ENCODE assay signal across 8 cellular contexts in genomic region chr22:42270178-42270511, GRCh38.
DNase-seq lines count a peak whose midpoint lies in the region; ATAC-seq and TF ChIP-seq lines count a peak whose summit lies in the region.

No MANE protein-coding gene starts in this region.

- H3K27me3 Mint-ChIP-seq in activated naive CD8-positive, alpha-beta T cell treated with anti-CD3 and anti-CD28 coated beads, Interleukin-2, amount 50 U/mL, for 24 hours: no peaks in the 10 kb centered on the region

- H3K36me3 Mint-ChIP-seq in activated naive CD8-positive, alpha-beta T cell treated with anti-CD3 and anti-CD28 coated beads, Interleukin-2, amount 50 U/mL, for 24 hours (ENCODE audit: low read depth): peaks cover 10% of the 10 kb centered on the region

- no peak for TF ChIP-seq CTCF in GM06990 (IDR thresholded peaks at IDR 0.05; ENCODE audit: insufficient read depth, low read length, poor library complexity, severe bottlenecking)
- TF ChIP-seq CTCF in LNCaP clone FGC (IDR thresholded peaks at IDR 0.05; ENCODE audit: control insufficient read depth, extremely low read depth, insufficient read depth): no peak

- DNase-seq in GM06990 (ENCODE audit: extremely low read depth, insufficient read length) (no peak), LNCaP clone FGC (ENCODE audit: low read depth) (no peak), MV-4-11 (lab: John Stamatoyannopoulos, UW) (no peak), GOT3 (lab: John Stamatoyannopoulos, UW) (no peak)
- DNase-seq in activated naive CD8-positive, alpha-beta T cell treated with anti-CD3 and anti-CD28 coated beads, Interleukin-2, amount 50 U/mL, for 24 hours: peak; percentile 34
- DNase-seq in stimulated activated CD4-positive, alpha-beta T cell treated with anti-CD3 and anti-CD28 coated beads, Interleukin-1b, Interleukin-23, amount 100 ng/mL, for 4 hours (ENCODE audit: low read depth in 2 of 2): peak; percentile 8 to 37

- no peaks in the 10 kb centered on the region for H3K9me3 ChIP-seq in iPS-20b (ENCODE audit: insufficient read depth, low read depth, low read length)

- H3K27ac ChIP-seq in iPS-20b (ENCODE audit: low read length): no peak overlapping the region

- peaks cover 26% of the 10 kb centered on the region for H3K4me1 ChIP-seq in iPS-20b (ENCODE audit: insufficient read depth, low read length)

- no peaks in the 10 kb centered on the region for H3K27me3 ChIP-seq in GM06990 (replicated peaks; ENCODE audit: control insufficient read depth, insufficient read depth, low read length)
- peaks cover 26% of the 10 kb centered on the region; the same call in 1 of the 2 replicates for H3K27me3 ChIP-seq in iPS-20b (ENCODE audit: insufficient read depth, low read length)

- H3K27ac Mint-ChIP-seq in activated naive CD8-positive, alpha-beta T cell treated with anti-CD3 and anti-CD28 coated beads, Interleukin-2, amount 50 U/mL, for 24 hours: peak overlapping the region; percentile 56

- no peaks in the 10 kb centered on the region for H3K36me3 ChIP-seq in GM06990 (ENCODE audit: control insufficient read depth, insufficient read depth, low read length)
- no peaks in the 10 kb centered on the region for H3K36me3 ChIP-seq in iPS-20b (ENCODE audit: insufficient read depth, low read depth, low read length)

- peaks cover 40% of the 10 kb centered on the region for H3K4me1 Mint-ChIP-seq in activated naive CD8-positive, alpha-beta T cell treated with anti-CD3 and anti-CD28 coated beads, Interleukin-2, amount 50 U/mL, for 24 hours

- H3K4me3 ChIP-seq in GM06990 (replicated peaks; ENCODE audit: low read depth, low read length) (peak overlapping the region; percentile 91), LNCaP clone FGC (ENCODE audit: low read depth, low read length) (peak overlapping the region; percentile 85), iPS-20b (ENCODE audit: low read length) (peak overlapping the region; percentile 79)

- H3K4me3 Mint-ChIP-seq in activated naive CD8-positive, alpha-beta T cell treated with anti-CD3 and anti-CD28 coated beads, Interleukin-2, amount 50 U/mL, for 24 hours: peak overlapping the region; percentile 90

- H3K9ac ChIP-seq in iPS-20b (ENCODE audit: low read depth, low read length): peak overlapping the region; percentile 84; the same call in 1 of the 2 replicates

- no peaks in the 10 kb centered on the region for H3K9me3 Mint-ChIP-seq in activated naive CD8-positive, alpha-beta T cell treated with anti-CD3 and anti-CD28 coated beads, Interleukin-2, amount 50 U/mL, for 24 hours

- ATAC-seq in GM21737 (IDR thresholded peaks at IDR 0.05; ENCODE audit: unreplicated experiment): peak; percentile 34
- ATAC-seq in activated naive CD8-positive, alpha-beta T cell treated with anti-CD3 and anti-CD28 coated beads, Interleukin-2, amount 50 U/mL, for 24 hours: peak; percentile 45

Comparison
In these comparisons a context has a peak if more than half of its experiments do, and no peak if none do; other contexts are left out.
1. DNase-seq: peak in activated naive CD8-positive, alpha-beta T cell treated with anti-CD3 and anti-CD28 coated beads, Interleukin-2, amount 50 U/mL, for 24 hours (single experiment) and stimulated activated CD4-positive, alpha-beta T cell treated with anti-CD3 and anti-CD28 coated beads, Interleukin-1b, Interleukin-23, amount 100 ng/mL, for 4 hours (2 of 2); none in GM06990 (single experiment), LNCaP clone FGC (single experiment), MV-4-11 (single experiment) and GOT3 (single experiment).
2. Peak in every context shown above with its lines, with median percentiles within 50 percentile points of each other: H3K4me3 ChIP-seq.